Comparison of ENCODE assay signal across 1 cellular context in the genomic region with DNA sequence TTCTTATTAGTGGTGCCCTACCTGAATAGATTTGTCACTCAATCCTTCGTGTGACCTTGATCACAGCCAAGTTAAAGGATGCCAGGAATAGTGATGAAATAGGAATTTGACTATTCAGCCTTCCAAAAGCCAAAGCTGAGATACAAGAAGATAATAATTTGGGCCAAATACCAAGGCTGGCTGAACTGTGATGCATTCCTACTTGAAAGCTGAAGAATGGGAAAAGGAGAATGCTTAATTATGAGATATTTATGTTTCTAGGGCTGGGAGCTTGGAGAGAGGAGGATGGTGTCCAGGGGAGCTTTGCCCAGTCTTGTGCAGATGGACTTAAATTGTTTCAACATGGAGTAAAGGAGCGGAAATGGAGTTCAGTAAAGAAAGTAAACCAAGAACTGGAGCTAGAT.
TF ChIP-seq lines count a peak whose summit lies in the region.

No MANE protein-coding gene starts in this region.

TF ChIP-seq in K562, 482 proteins besides CTCF, POLR2A, EP300 and RAD21:
- TF ChIP-seq ZBTB17 (CRISPR knock-in tag; IDR thresholded peaks at IDR 0.05) (0 out of 2 replicates have a peak, but pooled peaks have one; percentile 36), ZNF764 (CRISPR knock-in tag; IDR thresholded peaks at IDR 0.05; ENCODE audit: low read depth) (no peak)
